10 cellular contexts compared by ENCODE assay signal in the genomic region with DNA sequence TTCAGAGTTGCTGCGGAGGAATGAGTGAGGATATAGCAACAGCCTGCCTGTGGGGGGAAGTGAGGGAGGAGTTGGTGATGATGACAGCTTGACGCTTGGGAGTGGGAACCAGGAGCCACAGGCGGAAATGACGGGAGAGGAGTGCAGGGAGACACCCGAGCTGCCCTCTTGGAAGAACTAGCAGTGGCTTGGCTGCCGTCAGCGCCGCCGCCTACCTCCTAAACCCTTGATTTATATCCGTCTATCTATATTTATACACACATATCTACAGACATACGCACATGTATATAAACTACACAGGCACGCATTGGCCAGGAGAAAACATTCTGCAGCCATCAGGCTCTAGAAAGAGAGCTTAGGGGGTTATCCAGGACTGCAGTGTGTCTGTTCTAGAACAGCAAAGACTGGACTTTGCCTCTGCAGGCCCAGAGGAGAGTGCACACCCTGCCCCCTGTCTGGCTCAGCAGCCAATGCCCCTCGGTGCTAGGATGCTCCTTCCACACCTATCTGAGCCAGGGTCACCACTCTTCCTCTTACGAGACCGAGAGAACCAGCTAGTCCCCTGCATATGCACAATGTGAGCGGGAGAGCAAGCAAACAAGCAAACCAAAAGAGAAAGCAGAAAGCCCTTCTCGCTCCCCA. TPM values are rescaled to one million over a fixed set of nuclear protein-coding genes. Genes with fewer than 3 reads are reported as not detected.
A peak's percentile ranks its signal among the peaks of the same experiment; 100 is the strongest.
DNase-seq lines count a peak whose midpoint lies in the region; ATAC-seq and TF ChIP-seq lines count a peak whose summit lies in the region.
"Had no signal": no experiment of that assay in that cellular context is flagged by ENCODE, and none has a peak within 500 bp of the region (broad histone marks: within the 10 kb centered on the region; RNA-seq: fewer than 3 reads in every experiment).

No MANE protein-coding gene starts in this region.

- H3K27ac ChIP-seq in subcutaneous abdominal adipose tissue (ENCODE audit: low read depth, low read length), result no peak overlapping the region

- no peaks in the 10 kb centered on the region for H3K27me3 ChIP-seq in subcutaneous abdominal adipose tissue (ENCODE audit: control insufficient read depth in 5 of 5, insufficient read depth in 4 of 5, low read length in 5 of 5)

- H3K36me3 Mint-ChIP-seq in osteocyte (ENCODE audit: unreplicated experiment), result no peaks in the 10 kb centered on the region
- H3K36me3 Mint-ChIP-seq in activated T-cell treated with anti-CD3 and anti-CD28 coated beads, Interleukin-2, amount 50 U/mL, for 24 hours (ENCODE audit: low read depth), result no peaks in the 10 kb centered on the region

- in situ Hi-C loops in astrocyte of the spinal cord (cut with HindIII; ENCODE audit: low sequenced_read_pairs), result no loop called here

- H3K4me3 Mint-ChIP-seq in osteocyte (ENCODE audit: unreplicated experiment), result no peak overlapping the region
- H3K4me3 Mint-ChIP-seq in activated T-cell treated with anti-CD3 and anti-CD28 coated beads, Interleukin-2, amount 50 U/mL, for 24 hours, result no peak overlapping the region

- H3K4me3 ChIP-seq in astrocyte of the spinal cord (ENCODE audit: low read depth, low read length) (no peak overlapping the region), subcutaneous abdominal adipose tissue (ENCODE audit: low read depth in 1 of 5, low read length in 5 of 5) (peak overlapping the region in 4 of 5 donors; percentile 11 to 40 (median 33))

- H3K36me3 ChIP-seq in subcutaneous abdominal adipose tissue (ENCODE audit: control insufficient read depth in 5 of 5, insufficient read depth in 5 of 5, low read length in 5 of 5), result no peaks in the 10 kb centered on the region

- peaks cover 20% of the 10 kb centered on the region for H3K4me1 Mint-ChIP-seq in osteocyte (ENCODE audit: unreplicated experiment)
- H3K4me1 Mint-ChIP-seq in activated T-cell treated with anti-CD3 and anti-CD28 coated beads, Interleukin-2, amount 50 U/mL, for 24 hours (ENCODE audit: low read depth), result no peaks in the 10 kb centered on the region

- TF ChIP-seq CTCF in astrocyte of the spinal cord (IDR thresholded peaks at IDR 0.05; ENCODE audit: low read depth, low read length) (no peak), osteocyte (IDR thresholded peaks at IDR 0.05) (no peak)

- ATAC-seq in left lobe of liver, result peak; percentile 59
- ATAC-seq in HG02973 (IDR thresholded peaks at IDR 0.05; ENCODE audit: unreplicated experiment), result no peak

- H3K27ac Mint-ChIP-seq in osteocyte (ENCODE audit: unreplicated experiment), result no peak overlapping the region
- no peak overlapping the region for H3K27ac Mint-ChIP-seq in activated T-cell treated with anti-CD3 and anti-CD28 coated beads, Interleukin-2, amount 50 U/mL, for 24 hours

- H3K27me3 Mint-ChIP-seq in osteocyte (ENCODE audit: unreplicated experiment), result peaks cover 11% of the 10 kb centered on the region
- no peaks in the 10 kb centered on the region for H3K27me3 Mint-ChIP-seq in activated T-cell treated with anti-CD3 and anti-CD28 coated beads, Interleukin-2, amount 50 U/mL, for 24 hours

- H3K9me3 Mint-ChIP-seq in osteocyte (ENCODE audit: unreplicated experiment), result no peaks in the 10 kb centered on the region
- H3K9me3 Mint-ChIP-seq in activated T-cell treated with anti-CD3 and anti-CD28 coated beads, Interleukin-2, amount 50 U/mL, for 24 hours, result no peaks in the 10 kb centered on the region

- DNase-seq in Kasumi-1 (lab: John Stamatoyannopoulos, UW) (peak; percentile 37 to 40), astrocyte of the spinal cord (ENCODE audit: low read depth, low spot score) (peak; percentile 66), left lobe of liver (ENCODE audit: low spot score) (no peak), NCI-H187 treated with DMSO at 0.1 percent for 48 hours (lab: John Stamatoyannopoulos, UW) (no peak), osteocyte (ENCODE audit: extremely low spot score, unreplicated experiment) (no peak)
- no peak for DNase-seq in activated T-cell treated with anti-CD3 and anti-CD28 coated beads, Interleukin-2, amount 50 U/mL, for 24 hours
- DNase-seq: erythroblast, SK-N-SH had no signal

- H3K9me3 ChIP-seq in subcutaneous abdominal adipose tissue (ENCODE audit: control insufficient read depth in 5 of 5, low read length in 5 of 5), result no peaks in the 10 kb centered on the region
- H3K9me3 ChIP-seq: SK-N-SH had no signal

- H3K9ac ChIP-seq in subcutaneous abdominal adipose tissue (ENCODE audit: low read length in 5 of 5), result no peak overlapping the region
- H3K9ac ChIP-seq: SK-N-SH had no signal

- peaks cover 0 to 32% (median 27%) of the 10 kb centered on the region in 5 donors for H3K4me1 ChIP-seq in subcutaneous abdominal adipose tissue (ENCODE audit: control insufficient read depth in 5 of 5, insufficient read depth in 5 of 5, low read length in 5 of 5)

RNA-seq across cellular contexts. Expression of gene MAGEF1, which starts 45.3 kb away (rescaled TPM):
- total RNA-seq in left lobe of liver (12.0 TPM), osteocyte (47.5 and 48.6 TPM in 2 replicates)

RNA-seq across cellular contexts. Expression of gene VPS8, which starts 54.8 kb away (rescaled TPM):
- 16.4 TPM for total RNA-seq in left lobe of liver
- 53.5 and 58.2 TPM in 2 replicates for total RNA-seq in osteocyte

Comparison
In these comparisons a context has a peak if more than half of its experiments do, and no peak if none do; other contexts are left out.
1. DNase-seq: peak in Kasumi-1 (2 of 2) and astrocyte of the spinal cord (single experiment); none in left lobe of liver (single experiment), NCI-H187 treated with DMSO at 0.1 percent for 48 hours (single experiment), osteocyte (single experiment) and activated T-cell treated with anti-CD3 and anti-CD28 coated beads, Interleukin-2, amount 50 U/mL, for 24 hours (single experiment).